1 cellular context compared by ENCODE assay signal in genomic region chr9:135908334-135909204, GRCh38.
A peak's percentile ranks its signal among the peaks of the same experiment; 100 is the strongest.
TF ChIP-seq lines count a peak whose summit lies in the region.

No MANE protein-coding gene starts in this region.

TF ChIP-seq in K562, 482 proteins besides CTCF, POLR2A, EP300 and RAD21 (continued from another document and continues in another):
- TF ChIP-seq, protein P1, sequence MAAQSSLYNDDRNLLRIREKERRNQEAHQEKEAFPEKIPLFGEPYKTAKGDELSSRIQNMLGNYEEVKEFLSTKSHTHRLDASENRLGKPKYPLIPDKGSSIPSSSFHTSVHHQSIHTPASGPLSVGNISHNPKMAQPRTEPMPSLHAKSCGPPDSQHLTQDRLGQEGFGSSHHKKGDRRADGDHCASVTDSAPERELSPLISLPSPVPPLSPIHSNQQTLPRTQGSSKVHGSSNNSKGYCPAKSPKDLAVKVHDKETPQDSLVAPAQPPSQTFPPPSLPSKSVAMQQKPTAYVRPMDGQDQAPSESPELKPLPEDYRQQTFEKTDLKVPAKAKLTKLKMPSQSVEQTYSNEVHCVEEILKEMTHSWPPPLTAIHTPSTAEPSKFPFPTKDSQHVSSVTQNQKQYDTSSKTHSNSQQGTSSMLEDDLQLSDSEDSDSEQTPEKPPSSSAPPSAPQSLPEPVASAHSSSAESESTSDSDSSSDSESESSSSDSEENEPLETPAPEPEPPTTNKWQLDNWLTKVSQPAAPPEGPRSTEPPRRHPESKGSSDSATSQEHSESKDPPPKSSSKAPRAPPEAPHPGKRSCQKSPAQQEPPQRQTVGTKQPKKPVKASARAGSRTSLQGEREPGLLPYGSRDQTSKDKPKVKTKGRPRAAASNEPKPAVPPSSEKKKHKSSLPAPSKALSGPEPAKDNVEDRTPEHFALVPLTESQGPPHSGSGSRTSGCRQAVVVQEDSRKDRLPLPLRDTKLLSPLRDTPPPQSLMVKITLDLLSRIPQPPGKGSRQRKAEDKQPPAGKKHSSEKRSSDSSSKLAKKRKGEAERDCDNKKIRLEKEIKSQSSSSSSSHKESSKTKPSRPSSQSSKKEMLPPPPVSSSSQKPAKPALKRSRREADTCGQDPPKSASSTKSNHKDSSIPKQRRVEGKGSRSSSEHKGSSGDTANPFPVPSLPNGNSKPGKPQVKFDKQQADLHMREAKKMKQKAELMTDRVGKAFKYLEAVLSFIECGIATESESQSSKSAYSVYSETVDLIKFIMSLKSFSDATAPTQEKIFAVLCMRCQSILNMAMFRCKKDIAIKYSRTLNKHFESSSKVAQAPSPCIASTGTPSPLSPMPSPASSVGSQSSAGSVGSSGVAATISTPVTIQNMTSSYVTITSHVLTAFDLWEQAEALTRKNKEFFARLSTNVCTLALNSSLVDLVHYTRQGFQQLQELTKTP (IDR thresholded peaks at IDR 0.05; ENCODE audit: low read depth in 1 of 2, partially characterized antibody in 2 of 2) = no peak
- TF ChIP-seq CSDE1 (IDR thresholded peaks at IDR 0.05) = no peak
- TF ChIP-seq NR1H2 (CRISPR knock-in tag; IDR thresholded peaks at IDR 0.05) = no peak
- TF ChIP-seq SIRT6 (IDR thresholded peaks at IDR 0.05; ENCODE audit: low read depth, low read length) = no peak
- no peak for TF ChIP-seq CBX2 (IDR thresholded peaks at IDR 0.05; ENCODE audit: insufficient read depth, low read length, poor library complexity, severe bottlenecking)
- TF ChIP-seq DPF2 (IDR thresholded peaks at IDR 0.05) = no peak; the same call in 1 of the 2 replicates
- TF ChIP-seq MYC (IDR thresholded peaks at IDR 0.05; ENCODE audit: low read depth, low read length) = no peak
- 0 out of 2 replicates have a peak, but pooled peaks have one; percentile 48 for TF ChIP-seq MYC (CRISPR knock-in tag; IDR thresholded peaks at IDR 0.05; ENCODE audit: borderline replicate concordance, low read depth)
- TF ChIP-seq, protein P2, sequence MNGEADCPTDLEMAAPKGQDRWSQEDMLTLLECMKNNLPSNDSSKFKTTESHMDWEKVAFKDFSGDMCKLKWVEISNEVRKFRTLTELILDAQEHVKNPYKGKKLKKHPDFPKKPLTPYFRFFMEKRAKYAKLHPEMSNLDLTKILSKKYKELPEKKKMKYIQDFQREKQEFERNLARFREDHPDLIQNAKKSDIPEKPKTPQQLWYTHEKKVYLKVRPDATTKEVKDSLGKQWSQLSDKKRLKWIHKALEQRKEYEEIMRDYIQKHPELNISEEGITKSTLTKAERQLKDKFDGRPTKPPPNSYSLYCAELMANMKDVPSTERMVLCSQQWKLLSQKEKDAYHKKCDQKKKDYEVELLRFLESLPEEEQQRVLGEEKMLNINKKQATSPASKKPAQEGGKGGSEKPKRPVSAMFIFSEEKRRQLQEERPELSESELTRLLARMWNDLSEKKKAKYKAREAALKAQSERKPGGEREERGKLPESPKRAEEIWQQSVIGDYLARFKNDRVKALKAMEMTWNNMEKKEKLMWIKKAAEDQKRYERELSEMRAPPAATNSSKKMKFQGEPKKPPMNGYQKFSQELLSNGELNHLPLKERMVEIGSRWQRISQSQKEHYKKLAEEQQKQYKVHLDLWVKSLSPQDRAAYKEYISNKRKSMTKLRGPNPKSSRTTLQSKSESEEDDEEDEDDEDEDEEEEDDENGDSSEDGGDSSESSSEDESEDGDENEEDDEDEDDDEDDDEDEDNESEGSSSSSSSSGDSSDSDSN (IDR thresholded peaks at IDR 0.05; ENCODE audit: borderline replicate concordance in 1 of 2, low read depth in 2 of 2, low read length in 2 of 2) = 0 out of 4 replicates have a peak, but pooled peaks of 1 of the 2 experiments have one; percentile 30
- no peak for TF ChIP-seq SIX5 (IDR thresholded peaks at IDR 0.05; ENCODE audit: borderline replicate concordance in 1 of 2, insufficient read depth in 1 of 2, low read depth in 1 of 2, low read length in 2 of 2)
- TF ChIP-seq, protein P3, sequence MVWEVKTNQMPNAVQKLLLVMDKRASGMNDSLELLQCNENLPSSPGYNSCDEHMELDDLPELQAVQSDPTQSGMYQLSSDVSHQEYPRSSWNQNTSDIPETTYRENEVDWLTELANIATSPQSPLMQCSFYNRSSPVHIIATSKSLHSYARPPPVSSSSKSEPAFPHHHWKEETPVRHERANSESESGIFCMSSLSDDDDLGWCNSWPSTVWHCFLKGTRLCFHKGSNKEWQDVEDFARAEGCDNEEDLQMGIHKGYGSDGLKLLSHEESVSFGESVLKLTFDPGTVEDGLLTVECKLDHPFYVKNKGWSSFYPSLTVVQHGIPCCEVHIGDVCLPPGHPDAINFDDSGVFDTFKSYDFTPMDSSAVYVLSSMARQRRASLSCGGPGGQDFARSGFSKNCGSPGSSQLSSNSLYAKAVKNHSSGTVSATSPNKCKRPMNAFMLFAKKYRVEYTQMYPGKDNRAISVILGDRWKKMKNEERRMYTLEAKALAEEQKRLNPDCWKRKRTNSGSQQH (CRISPR knock-in tag; IDR thresholded peaks at IDR 0.05) = no peak
- TF ChIP-seq, protein P4, sequence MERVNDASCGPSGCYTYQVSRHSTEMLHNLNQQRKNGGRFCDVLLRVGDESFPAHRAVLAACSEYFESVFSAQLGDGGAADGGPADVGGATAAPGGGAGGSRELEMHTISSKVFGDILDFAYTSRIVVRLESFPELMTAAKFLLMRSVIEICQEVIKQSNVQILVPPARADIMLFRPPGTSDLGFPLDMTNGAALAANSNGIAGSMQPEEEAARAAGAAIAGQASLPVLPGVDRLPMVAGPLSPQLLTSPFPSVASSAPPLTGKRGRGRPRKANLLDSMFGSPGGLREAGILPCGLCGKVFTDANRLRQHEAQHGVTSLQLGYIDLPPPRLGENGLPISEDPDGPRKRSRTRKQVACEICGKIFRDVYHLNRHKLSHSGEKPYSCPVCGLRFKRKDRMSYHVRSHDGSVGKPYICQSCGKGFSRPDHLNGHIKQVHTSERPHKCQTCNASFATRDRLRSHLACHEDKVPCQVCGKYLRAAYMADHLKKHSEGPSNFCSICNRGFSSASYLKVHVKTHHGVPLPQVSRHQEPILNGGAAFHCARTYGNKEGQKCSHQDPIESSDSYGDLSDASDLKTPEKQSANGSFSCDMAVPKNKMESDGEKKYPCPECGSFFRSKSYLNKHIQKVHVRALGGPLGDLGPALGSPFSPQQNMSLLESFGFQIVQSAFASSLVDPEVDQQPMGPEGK (CRISPR knock-in tag; IDR thresholded peaks at IDR 0.05; ENCODE audit: borderline replicate concordance) = no peak
- no peak for TF ChIP-seq TBP (optimal IDR thresholded peaks at IDR 0.05; ENCODE audit: low read depth, low read length)
- TF ChIP-seq SOX6 (IDR thresholded peaks at IDR 0.05) = no peak
- TF ChIP-seq L3MBTL2 (IDR thresholded peaks at IDR 0.05) = peak; percentile 97
- TF ChIP-seq, protein P5, sequence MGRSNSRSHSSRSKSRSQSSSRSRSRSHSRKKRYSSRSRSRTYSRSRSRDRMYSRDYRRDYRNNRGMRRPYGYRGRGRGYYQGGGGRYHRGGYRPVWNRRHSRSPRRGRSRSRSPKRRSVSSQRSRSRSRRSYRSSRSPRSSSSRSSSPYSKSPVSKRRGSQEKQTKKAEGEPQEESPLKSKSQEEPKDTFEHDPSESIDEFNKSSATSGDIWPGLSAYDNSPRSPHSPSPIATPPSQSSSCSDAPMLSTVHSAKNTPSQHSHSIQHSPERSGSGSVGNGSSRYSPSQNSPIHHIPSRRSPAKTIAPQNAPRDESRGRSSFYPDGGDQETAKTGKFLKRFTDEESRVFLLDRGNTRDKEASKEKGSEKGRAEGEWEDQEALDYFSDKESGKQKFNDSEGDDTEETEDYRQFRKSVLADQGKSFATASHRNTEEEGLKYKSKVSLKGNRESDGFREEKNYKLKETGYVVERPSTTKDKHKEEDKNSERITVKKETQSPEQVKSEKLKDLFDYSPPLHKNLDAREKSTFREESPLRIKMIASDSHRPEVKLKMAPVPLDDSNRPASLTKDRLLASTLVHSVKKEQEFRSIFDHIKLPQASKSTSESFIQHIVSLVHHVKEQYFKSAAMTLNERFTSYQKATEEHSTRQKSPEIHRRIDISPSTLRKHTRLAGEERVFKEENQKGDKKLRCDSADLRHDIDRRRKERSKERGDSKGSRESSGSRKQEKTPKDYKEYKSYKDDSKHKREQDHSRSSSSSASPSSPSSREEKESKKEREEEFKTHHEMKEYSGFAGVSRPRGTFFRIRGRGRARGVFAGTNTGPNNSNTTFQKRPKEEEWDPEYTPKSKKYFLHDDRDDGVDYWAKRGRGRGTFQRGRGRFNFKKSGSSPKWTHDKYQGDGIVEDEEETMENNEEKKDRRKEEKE (IDR thresholded peaks at IDR 0.05; ENCODE audit: borderline replicate concordance in 1 of 2, control insufficient read depth in 1 of 2, low read depth in 2 of 2, low read length in 1 of 2) = no peak
- TF ChIP-seq SREBF2 (CRISPR knock-in tag; IDR thresholded peaks at IDR 0.05) = no peak
- no peak for TF ChIP-seq GATAD2A (IDR thresholded peaks at IDR 0.05)
- no peak for TF ChIP-seq ADNP (tag; IDR thresholded peaks at IDR 0.05)
- no peak for TF ChIP-seq KAT2B (IDR thresholded peaks at IDR 0.05; ENCODE audit: low read depth, low read length)
- TF ChIP-seq FIP1L1 (IDR thresholded peaks at IDR 0.05; ENCODE audit: low read depth, low read length, poor library complexity, severe bottlenecking) = peak; percentile 16
- TF ChIP-seq, protein P6, sequence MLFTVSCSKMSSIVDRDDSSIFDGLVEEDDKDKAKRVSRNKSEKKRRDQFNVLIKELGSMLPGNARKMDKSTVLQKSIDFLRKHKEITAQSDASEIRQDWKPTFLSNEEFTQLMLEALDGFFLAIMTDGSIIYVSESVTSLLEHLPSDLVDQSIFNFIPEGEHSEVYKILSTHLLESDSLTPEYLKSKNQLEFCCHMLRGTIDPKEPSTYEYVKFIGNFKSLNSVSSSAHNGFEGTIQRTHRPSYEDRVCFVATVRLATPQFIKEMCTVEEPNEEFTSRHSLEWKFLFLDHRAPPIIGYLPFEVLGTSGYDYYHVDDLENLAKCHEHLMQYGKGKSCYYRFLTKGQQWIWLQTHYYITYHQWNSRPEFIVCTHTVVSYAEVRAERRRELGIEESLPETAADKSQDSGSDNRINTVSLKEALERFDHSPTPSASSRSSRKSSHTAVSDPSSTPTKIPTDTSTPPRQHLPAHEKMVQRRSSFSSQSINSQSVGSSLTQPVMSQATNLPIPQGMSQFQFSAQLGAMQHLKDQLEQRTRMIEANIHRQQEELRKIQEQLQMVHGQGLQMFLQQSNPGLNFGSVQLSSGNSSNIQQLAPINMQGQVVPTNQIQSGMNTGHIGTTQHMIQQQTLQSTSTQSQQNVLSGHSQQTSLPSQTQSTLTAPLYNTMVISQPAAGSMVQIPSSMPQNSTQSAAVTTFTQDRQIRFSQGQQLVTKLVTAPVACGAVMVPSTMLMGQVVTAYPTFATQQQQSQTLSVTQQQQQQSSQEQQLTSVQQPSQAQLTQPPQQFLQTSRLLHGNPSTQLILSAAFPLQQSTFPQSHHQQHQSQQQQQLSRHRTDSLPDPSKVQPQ (CRISPR knock-in tag; IDR thresholded peaks at IDR 0.05; ENCODE audit: borderline replicate concordance) = no peak
- TF ChIP-seq BCL6 (CRISPR knock-in tag; IDR thresholded peaks at IDR 0.05) = no peak
- TF ChIP-seq CEBPB (tag; IDR thresholded peaks at IDR 0.05) = no peak
- TF ChIP-seq KDM5B (IDR thresholded peaks at IDR 0.05; ENCODE audit: insufficient replicate concordance, low read depth, low read length) = peak; percentile 26
- no peak for TF ChIP-seq NCOA4 (IDR thresholded peaks at IDR 0.05; ENCODE audit: partially characterized antibody)
- TF ChIP-seq ZNF696 (CRISPR knock-in tag; conservative IDR thresholded peaks at IDR 0.05) = no peak
- no peak for TF ChIP-seq ELF1 (tag; IDR thresholded peaks at IDR 0.05)
- TF ChIP-seq XRCC4 (IDR thresholded peaks at IDR 0.05; ENCODE audit: extremely low read depth, insufficient read depth, insufficient read length) = no peak
- 0 out of 2 replicates have a peak, but pooled peaks have one; percentile 30 for TF ChIP-seq ZNF143 (CRISPR knock-in tag; IDR thresholded peaks at IDR 0.05)
- 0 out of 2 replicates have a peak, but pooled peaks have one; percentile 49 for TF ChIP-seq ESRRA (IDR thresholded peaks at IDR 0.05; ENCODE audit: borderline replicate concordance, low read depth)
- TF ChIP-seq, protein P7, sequence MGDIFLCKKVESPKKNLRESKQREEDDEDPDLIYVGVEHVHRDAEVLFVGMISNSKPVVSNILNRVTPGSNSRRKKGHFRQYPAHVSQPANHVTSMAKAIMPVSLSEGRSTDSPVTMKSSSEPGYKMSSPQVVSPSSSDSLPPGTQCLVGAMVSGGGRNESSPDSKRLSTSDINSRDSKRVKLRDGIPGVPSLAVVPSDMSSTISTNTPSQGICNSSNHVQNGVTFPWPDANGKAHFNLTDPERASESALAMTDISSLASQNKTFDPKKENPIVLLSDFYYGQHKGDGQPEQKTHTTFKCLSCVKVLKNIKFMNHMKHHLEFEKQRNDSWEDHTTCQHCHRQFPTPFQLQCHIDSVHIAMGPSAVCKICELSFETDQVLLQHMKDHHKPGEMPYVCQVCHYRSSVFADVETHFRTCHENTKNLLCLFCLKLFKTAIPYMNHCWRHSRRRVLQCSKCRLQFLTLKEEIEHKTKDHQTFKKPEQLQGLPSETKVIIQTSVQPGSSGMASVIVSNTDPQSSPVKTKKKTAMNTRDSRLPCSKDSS (IDR thresholded peaks at IDR 0.05; ENCODE audit: low read depth, partially characterized antibody) = no peak
- no peak for TF ChIP-seq ZNF165 (CRISPR knock-in tag; IDR thresholded peaks at IDR 0.05; ENCODE audit: borderline replicate concordance)
- no peak for TF ChIP-seq FOXK1 (CRISPR knock-in tag; IDR thresholded peaks at IDR 0.05; ENCODE audit: borderline replicate concordance)
- TF ChIP-seq, protein P8, sequence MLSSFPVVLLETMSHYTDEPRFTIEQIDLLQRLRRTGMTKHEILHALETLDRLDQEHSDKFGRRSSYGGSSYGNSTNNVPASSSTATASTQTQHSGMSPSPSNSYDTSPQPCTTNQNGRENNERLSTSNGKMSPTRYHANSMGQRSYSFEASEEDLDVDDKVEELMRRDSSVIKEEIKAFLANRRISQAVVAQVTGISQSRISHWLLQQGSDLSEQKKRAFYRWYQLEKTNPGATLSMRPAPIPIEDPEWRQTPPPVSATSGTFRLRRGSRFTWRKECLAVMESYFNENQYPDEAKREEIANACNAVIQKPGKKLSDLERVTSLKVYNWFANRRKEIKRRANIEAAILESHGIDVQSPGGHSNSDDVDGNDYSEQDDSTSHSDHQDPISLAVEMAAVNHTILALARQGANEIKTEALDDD (IDR thresholded peaks at IDR 0.05) = peak; percentile 37; the same call in 1 of the 2 replicates
- TF ChIP-seq NCOA6 (IDR thresholded peaks at IDR 0.05) = 0 out of 2 replicates have a peak, but pooled peaks have one; percentile 16
- no peak for TF ChIP-seq MCM3 (IDR thresholded peaks at IDR 0.05)
- TF ChIP-seq HDAC8 (tag; IDR thresholded peaks at IDR 0.05) = 0 out of 2 replicates have a peak, but pooled peaks have one; percentile 1
- peak; percentile 76 to 84 for TF ChIP-seq E2F6 (IDR thresholded peaks at IDR 0.05; ENCODE audit: borderline replicate concordance in 1 of 2, extremely low read depth in 1 of 2, insufficient read depth in 1 of 2, insufficient read length in 1 of 2, low read depth in 1 of 2, low read length in 1 of 2, poor library complexity in 1 of 2, severe bottlenecking in 1 of 2)
- TF ChIP-seq TOE1 (IDR thresholded peaks at IDR 0.05; ENCODE audit: borderline replicate concordance) = no peak
- no peak for TF ChIP-seq TOE1 (CRISPR knock-in tag; IDR thresholded peaks at IDR 0.05; ENCODE audit: borderline replicate concordance, low read depth)
- no peak for TF ChIP-seq SPI1 (IDR thresholded peaks at IDR 0.05; ENCODE audit: borderline replicate concordance, low read depth, low read length)
- peak; percentile 54; the same call in 1 of the 2 replicates for TF ChIP-seq RBFOX2 (IDR thresholded peaks at IDR 0.05; ENCODE audit: low read depth, low read length)
- TF ChIP-seq MAFK (IDR thresholded peaks at IDR 0.05; ENCODE audit: low read length) = no peak
- no peak for TF ChIP-seq ZC3H4 (CRISPR knock-in tag; IDR thresholded peaks at IDR 0.05; ENCODE audit: borderline replicate concordance)
